ENCODE assay signal across 20 cellular contexts in the genomic region with DNA sequence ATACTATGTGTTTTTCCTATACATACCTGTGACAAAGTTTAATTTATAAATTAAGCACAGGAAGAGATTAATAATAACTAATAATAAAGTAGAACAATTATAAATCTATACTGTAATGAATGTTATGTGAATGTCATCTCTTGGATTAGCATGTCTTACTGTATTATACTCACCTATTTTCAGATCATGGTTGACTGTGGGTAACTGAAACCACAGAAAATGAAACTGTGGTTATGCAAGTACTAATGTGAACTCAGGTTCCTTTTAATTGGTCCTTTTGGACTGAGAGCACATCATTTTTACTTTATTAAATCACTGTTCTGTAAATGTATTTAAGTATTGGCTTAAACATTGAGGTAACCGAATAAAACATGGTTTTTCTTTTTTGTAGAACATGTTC.
DNase-seq lines count a peak whose midpoint lies in the region; ATAC-seq, FAIRE-seq and TF ChIP-seq lines count a peak whose summit lies in the region.
"Had no signal": no experiment of that assay in that cellular context is flagged by ENCODE, and none has a peak within 500 bp of the region (broad histone marks: within the 10 kb centered on the region; RNA-seq: fewer than 3 reads in every experiment).

No MANE protein-coding gene starts in this region.

- DNase-seq in GM06990 (ENCODE audit: extremely low read depth, insufficient read length) (peak; percentile 13), GM13977 (ENCODE audit: low spot score) (peak; percentile 35), foreskin keratinocyte (no peak), lower lobe of right lung (no peak), brain microvascular endothelial cell (no peak), frontal cortex (ENCODE audit: low spot score in 2 of 2) (no peak)
- DNase-seq: colonic mucosa; foreskin fibroblast; HFFc6; NCI-H187; NCI-H446; occipital lobe; Right ventricle myocardium superior; stimulated activated CD4-positive, alpha-beta T cell treated with anti-CD3 and anti-CD28 coated beads, Interleukin-2, amount 100 ng/mL, for 48 hours; testis had no signal

- in situ Hi-C loops in GM13977 (cut with MboI; ENCODE audit: low pct_unique_long_range_greater_than_20kb, low sequenced_read_pairs, unreplicated experiment) (no loop called here), brain microvascular endothelial cell (cut with HindIII; ENCODE audit: low pct_ligation_motif_present, low sequenced_read_pairs) (no loop called here)

- TF ChIP-seq CTCF in GM06990 (IDR thresholded peaks at IDR 0.05; ENCODE audit: insufficient read depth, low read length, poor library complexity, severe bottlenecking), result no peak
- TF ChIP-seq CTCF in GM13977 (IDR thresholded peaks at IDR 0.05; ENCODE audit: extremely low read depth, insufficient read depth, missing control alignments), result no peak
- TF ChIP-seq CTCF in foreskin keratinocyte (conservative IDR thresholded peaks at IDR 0.05), result no peak
- no peak for TF ChIP-seq CTCF in lower lobe of right lung (IDR thresholded peaks at IDR 0.05)
- no peak for TF ChIP-seq CTCF in brain microvascular endothelial cell (IDR thresholded peaks at IDR 0.05; ENCODE audit: low read depth, low read length, missing control alignments)

- H3K36me3 ChIP-seq in GM06990 (ENCODE audit: control insufficient read depth, insufficient read depth, low read length) (peaks cover 15% of the 10 kb centered on the region), lower lobe of right lung (peaks cover 99% of the 10 kb centered on the region), brain microvascular endothelial cell (replicated peaks) (peaks cover 31% of the 10 kb centered on the region)

- peaks cover 5% of the 10 kb centered on the region for H3K4me1 ChIP-seq in foreskin keratinocyte
- H3K4me1 ChIP-seq in lower lobe of right lung, result peaks cover 4% of the 10 kb centered on the region
- H3K4me1 ChIP-seq: colonic mucosa, testis had no signal

- ATAC-seq in HG03196 (IDR thresholded peaks at IDR 0.05; ENCODE audit: unreplicated experiment) (peak; percentile 53), foreskin keratinocyte (no peak), lower lobe of right lung (no peak), GM18873 (IDR thresholded peaks at IDR 0.05; ENCODE audit: low FRiP score, unreplicated experiment) (no peak)
- ATAC-seq: sciatic nerve, WTC11 had no signal

- H3K27me3 ChIP-seq in GM06990 (replicated peaks; ENCODE audit: control insufficient read depth, insufficient read depth, low read length) (no peaks in the 10 kb centered on the region), foreskin keratinocyte (no peaks in the 10 kb centered on the region), lower lobe of right lung (ENCODE audit: low read depth) (no peaks in the 10 kb centered on the region), brain microvascular endothelial cell (replicated peaks) (no peaks in the 10 kb centered on the region)
- H3K27me3 ChIP-seq: colonic mucosa, testis had no signal

- intact Hi-C loops in lower lobe of right lung (cut with DNase I), result no loop called here

- H3K4me3 ChIP-seq in GM06990 (replicated peaks; ENCODE audit: low read depth, low read length), result no peak overlapping the region
- no peak overlapping the region for H3K4me3 ChIP-seq in lower lobe of right lung
- H3K4me3 ChIP-seq in brain microvascular endothelial cell (ENCODE audit: low read depth, low read length), result no peak overlapping the region
- H3K4me3 ChIP-seq: colonic mucosa, testis had no signal

- H3K27ac ChIP-seq in foreskin keratinocyte (peak overlapping the region; percentile 30), lower lobe of right lung (no peak overlapping the region), brain microvascular endothelial cell (no peak overlapping the region)
- H3K27ac ChIP-seq: colonic mucosa, testis had no signal

- H3K9me3 ChIP-seq in lower lobe of right lung, result no peaks in the 10 kb centered on the region
- H3K9me3 ChIP-seq: colonic mucosa, testis had no signal

- no peak for FAIRE-seq in frontal cortex (lab: Jason Lieb, UNC)
- FAIRE-seq: endothelial cell of umbilical vein had no signal

Comparison
In these comparisons a context has a peak if more than half of its experiments do, and no peak if none do; other contexts are left out.
1. DNase-seq: peak in GM06990 (single experiment) and GM13977 (single experiment); none in foreskin keratinocyte (0 of 2), lower lobe of right lung (single experiment), brain microvascular endothelial cell (single experiment) and frontal cortex (0 of 2).